Comparison of ENCODE assay signal across 8 cellular contexts in the genomic region with DNA sequence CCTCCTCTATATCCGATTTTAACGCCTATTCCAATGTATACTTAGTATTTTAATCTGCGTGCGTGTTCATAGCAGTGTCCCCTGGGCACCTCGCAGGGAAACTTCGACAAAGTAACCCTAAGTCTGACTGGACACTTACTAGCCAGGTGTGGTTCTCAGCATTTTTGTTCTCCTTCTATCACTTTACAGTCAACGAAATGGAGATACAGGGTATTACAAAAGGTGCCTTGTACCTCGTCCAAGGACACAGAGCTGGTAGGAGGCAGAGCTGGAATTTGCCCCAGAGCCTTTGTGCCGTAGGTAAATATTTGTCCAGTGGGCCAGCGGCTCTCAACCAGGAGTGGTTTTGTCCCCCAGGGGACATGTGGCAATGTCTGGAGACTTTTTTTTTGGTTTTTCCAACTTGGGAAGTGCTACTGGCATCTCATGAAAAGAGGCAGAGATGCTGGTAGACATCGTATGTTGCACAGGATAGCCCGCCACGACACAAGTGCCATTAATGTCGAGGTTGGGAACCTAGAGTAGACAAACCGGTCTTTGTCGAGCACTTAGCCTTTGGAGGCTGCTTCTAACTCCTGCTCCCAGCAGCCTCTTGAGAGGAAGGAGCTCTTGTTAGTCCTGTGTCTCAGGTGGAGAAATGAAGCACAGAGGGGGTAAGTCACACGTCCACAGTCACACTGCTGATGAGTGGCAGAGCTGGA. TPM values are rescaled to one million over a fixed set of nuclear protein-coding genes. Genes with fewer than 3 reads are reported as not detected.
DNase-seq lines count a peak whose midpoint lies in the region; ATAC-seq and TF ChIP-seq lines count a peak whose summit lies in the region.

No MANE protein-coding gene starts in this region.

- WGBS in transverse colon (ENCODE audit: low coverage in 1 of 2), 2 donors: 44 to 50% methylated on average over 6 to 17 of the region's 17 CpGs

- peaks cover 35% of the 10 kb centered on the region for H3K4me1 Mint-ChIP-seq in activated naive CD4-positive, alpha-beta T cell treated with anti-CD3 and anti-CD28 coated beads, Interleukin-2, amount 50 U/mL, for 24 hours

- no peaks in the 10 kb centered on the region for H3K9me3 ChIP-seq in transverse colon

- no peak for DNase-seq in activated naive CD4-positive, alpha-beta T cell treated with anti-CD3 and anti-CD28 coated beads, Interleukin-2, amount 50 U/mL, for 16 hours
- no peak for DNase-seq in activated naive CD4-positive, alpha-beta T cell treated with anti-CD3 and anti-CD28 coated beads, Interleukin-2, amount 50 U/mL, for 72 hours (ENCODE audit: low spot score in 2 of 2)
- DNase-seq in left lobe of liver (ENCODE audit: low spot score) (peak; percentile 89), transverse colon (peak; percentile 64), posterior cingulate gyrus (no peak)

- ATAC-seq in activated naive CD4-positive, alpha-beta T cell treated with anti-CD3 and anti-CD28 coated beads, Interleukin-2, amount 50 U/mL, for 72 hours: no peak
- peak; percentile 35 for ATAC-seq in left lobe of liver
- ATAC-seq in GM19455 (IDR thresholded peaks at IDR 0.05; ENCODE audit: unreplicated experiment): no peak
- no peak for ATAC-seq in GM21576 (IDR thresholded peaks at IDR 0.05; ENCODE audit: unreplicated experiment)

- no peak for TF ChIP-seq CTCF in transverse colon (IDR thresholded peaks at IDR 0.05)

- peak overlapping the region; percentile 82 for H3K27ac Mint-ChIP-seq in activated naive CD4-positive, alpha-beta T cell treated with anti-CD3 and anti-CD28 coated beads, Interleukin-2, amount 50 U/mL, for 24 hours
- H3K27ac Mint-ChIP-seq in activated naive CD4-positive, alpha-beta T cell treated with anti-CD3 and anti-CD28 coated beads, Interleukin-2, amount 50 U/mL, for 72 hours: peak overlapping the region; percentile 86 to 93

- no peaks in the 10 kb centered on the region for H3K27me3 ChIP-seq in transverse colon

- peak overlapping the region in 3 of 4 donors; percentile 36 to 64 (median 48) for H3K4me3 ChIP-seq in transverse colon

- H3K4me3 Mint-ChIP-seq in activated naive CD4-positive, alpha-beta T cell treated with anti-CD3 and anti-CD28 coated beads, Interleukin-2, amount 50 U/mL, for 24 hours: peak overlapping the region; percentile 84

- H3K4me1 ChIP-seq in transverse colon: peaks cover 0 to 44% (median 28%) of the 10 kb centered on the region in 4 donors

- peaks cover 0 to 7% (median 0%) of the 10 kb centered on the region in 4 donors for H3K36me3 ChIP-seq in transverse colon

- H3K27me3 Mint-ChIP-seq in activated naive CD4-positive, alpha-beta T cell treated with anti-CD3 and anti-CD28 coated beads, Interleukin-2, amount 50 U/mL, for 24 hours: no peaks in the 10 kb centered on the region

- H3K27ac ChIP-seq in transverse colon: peak overlapping the region; percentile 88 to 93 (median 91)

- intact Hi-C loops in transverse colon (cut with DNase I; ENCODE audit: low total_unique reads): no loop called here
- intact Hi-C loops in posterior cingulate gyrus (cut with DNase I): no loop called here

- TF ChIP-seq EP300 in transverse colon (IDR thresholded peaks at IDR 0.05; ENCODE audit: low read depth): no peak

- no peaks in the 10 kb centered on the region for H3K9me3 Mint-ChIP-seq in activated naive CD4-positive, alpha-beta T cell treated with anti-CD3 and anti-CD28 coated beads, Interleukin-2, amount 50 U/mL, for 24 hours
- H3K9me3 Mint-ChIP-seq in activated naive CD4-positive, alpha-beta T cell treated with anti-CD3 and anti-CD28 coated beads, Interleukin-2, amount 50 U/mL, for 72 hours: no peaks in the 10 kb centered on the region

- in situ Hi-C loops in transverse colon (cut with MboI; ENCODE audit: low pct_ligation_motif_present in 1 of 4, low pct_unique_long_range_greater_than_20kb in 1 of 4, low sequenced_read_pairs in 3 of 4): no loop called here

- no peak for TF ChIP-seq POLR2A in transverse colon (IDR thresholded peaks at IDR 0.05)

- no peaks in the 10 kb centered on the region for H3K36me3 Mint-ChIP-seq in activated naive CD4-positive, alpha-beta T cell treated with anti-CD3 and anti-CD28 coated beads, Interleukin-2, amount 50 U/mL, for 24 hours
- no peaks in the 10 kb centered on the region for H3K36me3 Mint-ChIP-seq in activated naive CD4-positive, alpha-beta T cell treated with anti-CD3 and anti-CD28 coated beads, Interleukin-2, amount 50 U/mL, for 72 hours

RNA-seq across cellular contexts. Expression of gene ZNF444, which starts 1.1 kb away (rescaled TPM):
- total RNA-seq in activated naive CD4-positive, alpha-beta T cell treated with anti-CD3 and anti-CD28 coated beads, Interleukin-2, amount 50 U/mL, for 72 hours: 10 to 100 TPM; 25.9 to 37.3 TPM
- total RNA-seq in left lobe of liver (58.5 TPM), transverse colon (100 to 1,000 TPM in 1 of 4 donors, 10 to 100 TPM in 3; 20.7 to 148 (median 39.2) TPM)

RNA-seq across cellular contexts. Expression of gene ZNF787, which starts 21.1 kb away (rescaled TPM):
- 10 to 100 TPM; 32.2 to 32.5 TPM for total RNA-seq in activated naive CD4-positive, alpha-beta T cell treated with anti-CD3 and anti-CD28 coated beads, Interleukin-2, amount 50 U/mL, for 72 hours
- 29.0 TPM for total RNA-seq in left lobe of liver
- 10 to 100 TPM; 24.9 to 53.1 (median 27.4) TPM for total RNA-seq in transverse colon

RNA-seq across cellular contexts. Expression of gene GALP, which starts 33.6 kb away (rescaled TPM):
- not detected for total RNA-seq in activated naive CD4-positive, alpha-beta T cell treated with anti-CD3 and anti-CD28 coated beads, Interleukin-2, amount 50 U/mL, for 72 hours
- total RNA-seq in left lobe of liver: not detected
- not detected for total RNA-seq in transverse colon

RNA-seq across cellular contexts. Expression of gene ZSCAN5B, which starts 55.3 kb away (rescaled TPM):
- not detected for total RNA-seq in activated naive CD4-positive, alpha-beta T cell treated with anti-CD3 and anti-CD28 coated beads, Interleukin-2, amount 50 U/mL, for 72 hours
- total RNA-seq in left lobe of liver (not detected), transverse colon (not detected)

RNA-seq across cellular contexts. Expression of gene ZSCAN5C, which starts 59.8 kb away (rescaled TPM):
- not detected for total RNA-seq in activated naive CD4-positive, alpha-beta T cell treated with anti-CD3 and anti-CD28 coated beads, Interleukin-2, amount 50 U/mL, for 72 hours
- total RNA-seq in left lobe of liver (not detected), transverse colon (not detected)

Comparison
In these comparisons a context has a peak if more than half of its experiments do, and no peak if none do; other contexts are left out.
1. DNase-seq: peak in left lobe of liver (single experiment) and transverse colon (single experiment); none in activated naive CD4-positive, alpha-beta T cell treated with anti-CD3 and anti-CD28 coated beads, Interleukin-2, amount 50 U/mL, for 16 hours (single experiment), activated naive CD4-positive, alpha-beta T cell treated with anti-CD3 and anti-CD28 coated beads, Interleukin-2, amount 50 U/mL, for 72 hours (0 of 2) and posterior cingulate gyrus (0 of 10).